Comparison of ENCODE assay signal across 11 cellular contexts in the genomic region with DNA sequence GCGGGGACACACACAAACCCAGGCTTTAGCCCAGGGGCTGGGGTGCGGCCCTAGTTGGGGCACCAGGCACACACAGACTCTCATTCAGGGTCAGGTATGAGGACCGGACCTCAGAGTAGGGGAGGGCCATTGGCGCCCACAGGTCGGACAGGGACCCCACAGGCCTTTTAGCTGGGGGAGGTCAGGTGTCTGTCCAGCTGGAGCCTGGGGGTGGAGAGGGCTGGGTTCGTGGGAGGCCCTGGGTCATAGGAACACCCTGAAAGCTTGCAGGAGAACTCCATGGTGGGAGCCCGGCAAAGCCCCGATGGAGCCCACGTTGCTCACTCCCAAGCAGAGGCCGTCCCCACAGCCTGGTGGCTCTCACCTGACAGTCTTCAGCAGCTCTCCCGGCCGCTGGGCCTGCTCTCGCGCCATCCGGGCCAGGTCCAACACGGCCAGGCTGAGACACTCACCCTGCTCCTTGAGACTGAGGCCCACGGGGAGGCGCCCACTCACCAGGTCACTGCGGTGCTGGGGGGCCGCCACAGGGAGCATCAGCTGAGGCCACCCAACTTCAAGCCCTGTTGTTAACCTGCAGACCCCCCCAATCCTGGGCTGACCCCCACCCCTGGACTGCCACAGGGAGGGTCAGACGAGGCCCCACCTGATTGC. TPM values are rescaled to one million over a fixed set of nuclear protein-coding genes. Genes with fewer than 3 reads are reported as not detected.
DNase-seq lines count a peak whose midpoint lies in the region; ATAC-seq and TF ChIP-seq lines count a peak whose summit lies in the region.
"Had no signal": no experiment of that assay in that cellular context is flagged by ENCODE, and none has a peak within 500 bp of the region (broad histone marks: within the 10 kb centered on the region; RNA-seq: fewer than 3 reads in every experiment).

No MANE protein-coding gene starts in this region.

- H3K9me3 ChIP-seq in PC-9 (ENCODE audit: insufficient read depth, low read depth) = no peaks in the 10 kb centered on the region
- H3K9me3 ChIP-seq in neural progenitor cell (ENCODE audit: low read depth) = no peaks in the 10 kb centered on the region
- H3K9me3 ChIP-seq: ascending aorta, transverse colon had no signal

- H3K27ac Mint-ChIP-seq in neural progenitor cell = no peak overlapping the region
- H3K27ac Mint-ChIP-seq in stimulated activated naive B cell treated with anti-CD40 and anti-IgM and Interleukin-4, amounts not matched to agents 10 μg/mL and 1 μg/mL and 100 μg/mL, for 72 hours = no peak overlapping the region

- H3K27me3 ChIP-seq in PC-9 (ENCODE audit: insufficient read depth, low read depth) (no peaks in the 10 kb centered on the region), neural progenitor cell (peaks cover 56% of the 10 kb centered on the region)
- H3K27me3 ChIP-seq: BLaER1 treated with 17β-estradiol and CSF1 and Interleukin-3, amounts not matched to agents 10 nM and 100 nM had no signal

- TF ChIP-seq CTCF in AG04449 (IDR thresholded peaks at IDR 0.05; ENCODE audit: insufficient read depth, low read length, missing control alignments) (no peak), PC-9 (conservative IDR thresholded peaks at IDR 0.05) (no peak), epithelial cell of proximal tubule (conservative IDR thresholded peaks at IDR 0.05; ENCODE audit: low read depth, low read length) (no peak), neural progenitor cell (IDR thresholded peaks at IDR 0.05) (no peak)

- peaks cover 14% of the 10 kb centered on the region for H3K27me3 Mint-ChIP-seq in neural progenitor cell (ENCODE audit: insufficient read depth, low read depth)
- H3K27me3 Mint-ChIP-seq in stimulated activated naive B cell treated with anti-CD40 and anti-IgM and Interleukin-4, amounts not matched to agents 10 μg/mL and 1 μg/mL and 100 μg/mL, for 72 hours = no peaks in the 10 kb centered on the region

- H3K36me3 Mint-ChIP-seq in neural progenitor cell = no peaks in the 10 kb centered on the region
- H3K36me3 Mint-ChIP-seq in stimulated activated naive B cell treated with anti-CD40 and anti-IgM and Interleukin-4, amounts not matched to agents 10 μg/mL and 1 μg/mL and 100 μg/mL, for 72 hours = peaks cover 46 to 64% of the 10 kb centered on the region in 2 donors

- no peaks in the 10 kb centered on the region for H3K9me2 ChIP-seq in PC-9 (ENCODE audit: insufficient read depth)

- H3K4me1 Mint-ChIP-seq in neural progenitor cell = peaks cover 16% of the 10 kb centered on the region
- peaks cover 14 to 38% of the 10 kb centered on the region in 2 donors for H3K4me1 Mint-ChIP-seq in stimulated activated naive B cell treated with anti-CD40 and anti-IgM and Interleukin-4, amounts not matched to agents 10 μg/mL and 1 μg/mL and 100 μg/mL, for 72 hours

- H3K4me1 ChIP-seq in PC-9 (replicated peaks; ENCODE audit: insufficient read depth) = peaks cover 10% of the 10 kb centered on the region
- peaks cover 7% of the 10 kb centered on the region for H3K4me1 ChIP-seq in neural progenitor cell

- DNase-seq in AG04449 (ENCODE audit: low read depth, low spot score) = no peak
- no peak for DNase-seq in PC-9
- no peak for DNase-seq in epithelial cell of proximal tubule (ENCODE audit: low read depth)
- no peak for DNase-seq in neural progenitor cell (ENCODE audit: low spot score)
- no peak for DNase-seq in HUDEP-2 (lab: John Stamatoyannopoulos, UW; ENCODE audit: unreplicated experiment in 76 of 76)
- DNase-seq in stimulated activated naive B cell treated with anti-CD40 and anti-IgM and Interleukin-4, amounts not matched to agents 10 μg/mL and 1 μg/mL and 100 μg/mL, for 72 hours = no peak

- intact Hi-C loops in PC-9 (cut with micrococcal nuclease; ENCODE audit: unreplicated experiment) = loop anchor here (1.0 kb wide), 3 partner anchors 12 to 64 kb away; partner anchors contain the start of gene B3GNT3

- POLR2A ChIA-PET in AG04449 (lab: Yijun Ruan, JAX) (no interaction called here), PC-9 (lab: Charles Lee; ENCODE audit: unreplicated experiment) (interaction anchor here (0.5 to 1.5 kb wide), 2 partner anchors 12 to 460 kb away, joined by 6 to 7 read pairs; no protein-coding TSS in a partner anchor)

- peak overlapping the region; percentile 46 for H3K4me3 ChIP-seq in AG04449 (ENCODE audit: low read depth, low read length)
- peak overlapping the region; percentile 93 for H3K4me3 ChIP-seq in PC-9
- H3K4me3 ChIP-seq in epithelial cell of proximal tubule (ENCODE audit: low read depth, low read length) = peak overlapping the region; percentile 53
- peak overlapping the region; percentile 50 for H3K4me3 ChIP-seq in neural progenitor cell
- H3K4me3 ChIP-seq: BLaER1 treated with 17β-estradiol and CSF1 and Interleukin-3, amounts not matched to agents 10 nM and 100 nM had no signal

- peak overlapping the region; percentile 91 for H3K4me2 ChIP-seq in PC-9
- H3K4me2 ChIP-seq in neural progenitor cell = peak overlapping the region; percentile 92

- peak overlapping the region; percentile 63 for H3K27ac ChIP-seq in PC-9
- H3K27ac ChIP-seq in neural progenitor cell = no peak overlapping the region
- H3K27ac ChIP-seq: ascending aorta; BLaER1 treated with 17β-estradiol and CSF1 and Interleukin-3, amounts not matched to agents 10 nM and 100 nM; transverse colon had no signal

- H3F3A ChIP-seq in PC-9 (ENCODE audit: insufficient read depth, low read depth) (peaks cover 6% of the 10 kb centered on the region), neural progenitor cell (ENCODE audit: low read depth) (peaks cover under 1% of the 10 kb centered on the region)

- CTCF ChIA-PET in AG04449 (lab: Yijun Ruan, JAX) (interaction anchor here (1.2 to 2.3 kb wide), 2 partner anchors 10 to 17 kb away, joined by 4 to 7 read pairs; partner anchors contain the start of gene RPL18A), PC-9 (lab: Charles Lee) (interaction anchor here (0.6 kb wide), 1 partner anchor 165 kb away, joined by 3 read pairs; the partner anchor contains the start of gene ARRDC2)

- H2AFZ ChIP-seq in PC-9 = peak overlapping the region; percentile 98
- no peak overlapping the region for H2AFZ ChIP-seq in neural progenitor cell (replicated peaks)

- no peaks in the 10 kb centered on the region for H3K36me3 ChIP-seq in PC-9 (ENCODE audit: low read depth)
- no peaks in the 10 kb centered on the region for H3K36me3 ChIP-seq in neural progenitor cell
- H3K36me3 ChIP-seq: ascending aorta, transverse colon had no signal

- no TSS peak for BruUV-seq in PC-9 (replicated peaks; lab: Mats Ljungman, UMichigan)

- ATAC-seq in HG03521 (IDR thresholded peaks at IDR 0.05; ENCODE audit: unreplicated experiment) (no peak), HG03571 (IDR thresholded peaks at IDR 0.05; ENCODE audit: unreplicated experiment) (no peak)
- no peak for ATAC-seq in stimulated activated naive B cell treated with anti-CD40 and anti-IgM and Interleukin-4, amounts not matched to agents 10 μg/mL and 1 μg/mL and 100 μg/mL, for 72 hours (replicated peaks)

- H3K9me3 Mint-ChIP-seq in neural progenitor cell = no peaks in the 10 kb centered on the region
- H3K9me3 Mint-ChIP-seq in stimulated activated naive B cell treated with anti-CD40 and anti-IgM and Interleukin-4, amounts not matched to agents 10 μg/mL and 1 μg/mL and 100 μg/mL, for 72 hours = no peaks in the 10 kb centered on the region

- H3K4me3 Mint-ChIP-seq in neural progenitor cell = peak overlapping the region; percentile 77
- no peak overlapping the region for H3K4me3 Mint-ChIP-seq in stimulated activated naive B cell treated with anti-CD40 and anti-IgM and Interleukin-4, amounts not matched to agents 10 μg/mL and 1 μg/mL and 100 μg/mL, for 72 hours

- no peak overlapping the region for H3K9ac ChIP-seq in neural progenitor cell
- H3K9ac ChIP-seq: BLaER1 treated with 17β-estradiol and CSF1 and Interleukin-3, amounts not matched to agents 10 nM and 100 nM had no signal

- H4K20me1 ChIP-seq in PC-9 (ENCODE audit: insufficient read depth) (no peaks in the 10 kb centered on the region), neural progenitor cell (ENCODE audit: low read depth) (no peaks in the 10 kb centered on the region)

- H3K79me2 ChIP-seq in PC-9 (ENCODE audit: low read depth) (peaks cover 12% of the 10 kb centered on the region), neural progenitor cell (ENCODE audit: low read depth) (no peaks in the 10 kb centered on the region)

RNA-seq across cellular contexts. Expression of gene JAK3, which starts 5.0 kb away (rescaled TPM):
- 13.5 and 16.2 TPM in 2 replicates for total RNA-seq in PC-9 (2021)
- total RNA-seq in epithelial cell of proximal tubule = 5.3 and 8.0 TPM in 2 replicates
- 3.4 and 3.9 TPM in 2 replicates for total RNA-seq in neural progenitor cell (ENCODE audit: low replicate concordance)

RNA-seq across cellular contexts. Expression of gene RPL18A, which starts 16.9 kb away (rescaled TPM):
- 1,887 and 2,038 TPM in 2 replicates for total RNA-seq in PC-9 (2021)
- total RNA-seq in epithelial cell of proximal tubule = 1,780 and 2,411 TPM in 2 replicates
- 975 and 1,520 TPM in 2 replicates for total RNA-seq in neural progenitor cell (ENCODE audit: low replicate concordance)

RNA-seq across cellular contexts. Expression of gene INSL3, which starts 21.5 kb away (rescaled TPM):
- total RNA-seq in PC-9 (2021) = 3.2 and 4.0 TPM in 2 replicates
- not detected in 2 replicates for total RNA-seq in epithelial cell of proximal tubule
- total RNA-seq in neural progenitor cell (ENCODE audit: low replicate concordance) = 0.37 TPM in 1 of 2 replicates, not detected in the other
- total RNA-seq: ascending aorta, transverse colon had no signal

RNA-seq across cellular contexts. Expression of gene SLC5A5, which starts 29.0 kb away (rescaled TPM):
- total RNA-seq in PC-9 (2021) (0.18 TPM in 1 of 2 replicates, not detected in the other), epithelial cell of proximal tubule (not detected in 2 replicates), neural progenitor cell (ENCODE audit: low replicate concordance) (0.37 and 0.51 TPM in 2 replicates)
- total RNA-seq: ascending aorta, transverse colon had no signal

RNA-seq across cellular contexts. Expression of gene B3GNT3, which starts 47.9 kb away (rescaled TPM):
- 47.7 and 65.9 TPM in 2 replicates for total RNA-seq in PC-9 (2021)
- 11.1 and 17.3 TPM in 2 replicates for total RNA-seq in epithelial cell of proximal tubule
- not detected in 2 replicates for total RNA-seq in neural progenitor cell (ENCODE audit: low replicate concordance)
